In the genomic region with DNA sequence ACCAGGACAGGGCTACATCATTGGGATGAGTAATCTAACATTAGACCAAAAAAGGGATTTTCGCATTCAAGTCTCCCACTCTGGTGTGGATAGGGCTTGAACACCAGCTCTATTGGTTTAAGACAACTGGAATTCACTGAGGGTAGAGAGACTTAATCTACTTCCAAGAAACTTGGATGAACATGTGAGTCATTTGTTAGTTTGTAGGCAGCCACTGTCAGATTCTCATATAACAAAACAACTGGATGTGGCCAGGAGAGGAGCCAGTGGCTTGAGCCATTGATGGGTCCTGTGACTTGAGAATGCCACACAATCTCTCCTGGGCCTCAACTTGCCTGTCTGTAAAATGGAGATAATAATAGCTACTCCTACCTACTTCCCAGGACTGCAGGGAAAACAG, we compare ENCODE assay signal across 29 cellular contexts. TPM values are rescaled to one million over a fixed set of nuclear protein-coding genes. Genes with fewer than 3 reads are reported as not detected.
"Had no signal": no experiment of that assay in that cellular context is flagged by ENCODE, and none has a peak within 500 bp of the region (broad histone marks: within the 10 kb centered on the region; RNA-seq: fewer than 3 reads in every experiment).

No MANE protein-coding gene starts in this region.

- H3K9me3 ChIP-seq: heart right ventricle, lower lobe of right lung, mucosa of descending colon, right lobe of liver, testis had no signal

- H3K4me1 Mint-ChIP-seq: central memory CD8-positive, alpha-beta T cell; nephron had no signal

- H3K27me3 ChIP-seq: right lobe of liver, testis had no signal

- H3K27me3 Mint-ChIP-seq: activated naive CD4-positive, alpha-beta T cell treated with anti-CD3 and anti-CD28 coated beads, Interleukin-2, amount 50 U/mL, for 24 hours; activated naive CD8-positive, alpha-beta T cell treated with anti-CD3 and anti-CD28 coated beads, Interleukin-2, amount 50 U/mL, for 24 hours had no signal

- H3K4me3 Mint-ChIP-seq: activated CD4-positive, alpha-beta memory T cell treated with anti-CD3 and anti-CD28 coated beads for 36 hours; activated CD4-positive, alpha-beta T cell treated with anti-CD3 and anti-CD28 coated beads, Interleukin-2, amount 10 ng/mL, durations not matched to agents 24 days and 14 days; activated naive CD4-positive, alpha-beta T cell treated with anti-CD3 and anti-CD28 coated beads, Interleukin-2, amount 50 U/mL, for 24 hours; activated naive CD8-positive, alpha-beta T cell treated with anti-CD3 and anti-CD28 coated beads, Interleukin-2, amount 50 U/mL, for 24 hours; activated T-cell treated with anti-CD3 and anti-CD28 coated beads, Interleukin-2, amount 50 U/mL, for 4 hours; central memory CD8-positive, alpha-beta T cell; nephron had no signal

- H3K4me1 ChIP-seq: right lobe of liver, testis had no signal

- H3K4me3 ChIP-seq: heart right ventricle, lower lobe of right lung, mucosa of descending colon, right lobe of liver, skin epidermis, testis had no signal

- H3K27ac Mint-ChIP-seq: activated CD4-positive, alpha-beta memory T cell treated with anti-CD3 and anti-CD28 coated beads for 36 hours; activated CD4-positive, alpha-beta T cell treated with anti-CD3 and anti-CD28 coated beads, Interleukin-2, amount 10 ng/mL, durations not matched to agents 24 days and 14 days; activated naive CD4-positive, alpha-beta T cell treated with anti-CD3 and anti-CD28 coated beads, Interleukin-2, amount 50 U/mL, for 24 hours; activated naive CD8-positive, alpha-beta T cell treated with anti-CD3 and anti-CD28 coated beads, Interleukin-2, amount 50 U/mL, for 24 hours; activated T-helper 2 cell treated with anti-CD3 and anti-CD28 coated beads, Interferon-gamma antibody, Interleukin-2, Interleukin-4, amounts not matched to agents 10 μg/mL and 5 μg/mL and 100 μg/mL, durations not matched to agents 14 hours and 24 hours and 36 hours; nephron had no signal

- H3K36me3 ChIP-seq: heart right ventricle, lower lobe of right lung, right lobe of liver had no signal

- H3K27ac ChIP-seq: heart right ventricle, lower lobe of right lung, right lobe of liver, testis had no signal

- ATAC-seq: activated naive CD8-positive, alpha-beta T cell treated with anti-CD3 and anti-CD28 coated beads, Interleukin-2, amount 50 U/mL, for 24 hours; activated T-cell treated with anti-CD3 and anti-CD28 coated beads, Interleukin-2, amount 50 U/mL, for 4 hours; heart right ventricle; left lobe of liver; lower lobe of right lung; mucosa of descending colon; right lobe of liver; stimulated activated naive CD8-positive, alpha-beta T cell treated with anti-CD3 and anti-CD28 coated beads, Interleukin-15, Interleukin-2, amounts not matched to agents 100 U/mL and 50 U/mL, for 24 hours had no signal

- H3K36me3 Mint-ChIP-seq: activated CD4-positive, alpha-beta memory T cell treated with anti-CD3 and anti-CD28 coated beads for 36 hours; activated naive CD4-positive, alpha-beta T cell treated with anti-CD3 and anti-CD28 coated beads, Interleukin-2, amount 50 U/mL, for 24 hours had no signal

- H3K9me3 Mint-ChIP-seq: activated CD4-positive, alpha-beta memory T cell treated with anti-CD3 and anti-CD28 coated beads for 36 hours; activated CD4-positive, alpha-beta T cell treated with anti-CD3 and anti-CD28 coated beads, Interleukin-2, amount 10 ng/mL, durations not matched to agents 24 days and 14 days; activated naive CD4-positive, alpha-beta T cell treated with anti-CD3 and anti-CD28 coated beads, Interleukin-2, amount 50 U/mL, for 24 hours; activated naive CD8-positive, alpha-beta T cell treated with anti-CD3 and anti-CD28 coated beads, Interleukin-2, amount 50 U/mL, for 24 hours; activated T-cell treated with anti-CD3 and anti-CD28 coated beads, Interleukin-2, amount 50 U/mL, for 4 hours; activated T-helper 2 cell treated with anti-CD3 and anti-CD28 coated beads, Interferon-gamma antibody, Interleukin-2, Interleukin-4, amounts not matched to agents 10 μg/mL and 5 μg/mL and 100 μg/mL, durations not matched to agents 14 hours and 24 hours and 36 hours; central memory CD8-positive, alpha-beta T cell; nephron had no signal

- DNase-seq: activated CD4-positive, alpha-beta memory T cell treated with anti-CD3 and anti-CD28 coated beads for 36 hours; activated CD4-positive, alpha-beta T cell treated with anti-CD3 and anti-CD28 coated beads, Interleukin-2, amount 10 ng/mL, durations not matched to agents 24 days and 14 days; activated CD4-positive, CD25-positive, alpha-beta regulatory T cell treated with anti-CD3 and anti-CD28 coated beads, Interleukin-2, amount 50 U/mL, for 72 hours; activated CD8-positive, alpha-beta memory T cell treated with anti-CD3 and anti-CD28 coated beads, Interleukin-2, amount 50 U/mL, for 48 hours; activated naive CD8-positive, alpha-beta T cell treated with anti-CD3 and anti-CD28 coated beads, Interleukin-2, amount 50 U/mL, for 24 hours; activated T-cell treated with anti-CD3 and anti-CD28 coated beads, Interleukin-2, amount 50 U/mL, for 4 hours; amygdala; dermis blood vessel endothelial cell; effector CD4-positive, alpha-beta T cell; foreskin fibroblast; heart right ventricle; kidney glomerular epithelial cell; lower lobe of right lung; mesendoderm; mucosa of descending colon; right lobe of liver; stimulated activated CD4-positive, alpha-beta T cell treated with anti-CD3 and anti-CD28 coated beads, Interleukin-12 subunit alpha, Interleukin-12 subunit beta, amount 100 ng/mL, for 4 hours; stimulated activated CD4-positive, alpha-beta T cell treated with anti-CD3 and anti-CD28 coated beads, Interleukin-4, amount 100 ng/mL, for 1 hour; stimulated activated naive CD8-positive, alpha-beta T cell treated with anti-CD3 and anti-CD28 coated beads, Interleukin-15, Interleukin-2, amounts not matched to agents 100 U/mL and 50 U/mL, for 24 hours; T-helper 2 cell; testis; trophoblast cell had no signal

RNA-seq across cellular contexts. Expression of a gene that starts 16.5 kb away (rescaled TPM):
- total RNA-seq: activated CD4-positive, alpha-beta memory T cell treated with anti-CD3 and anti-CD28 coated beads for 36 hours; activated CD4-positive, alpha-beta T cell treated with anti-CD3 and anti-CD28 coated beads, Interleukin-2, amount 10 ng/mL, durations not matched to agents 24 days and 14 days; activated T-cell treated with anti-CD3 and anti-CD28 coated beads, Interleukin-2, amount 50 U/mL, for 4 hours; left lobe of liver; mucosa of descending colon; posterior vena cava; right lobe of liver had no signal
